17 cellular contexts compared by ENCODE assay signal in genomic region chr22:28103596-28103995, GRCh38.
DNase-seq lines count a peak whose midpoint lies in the region; ATAC-seq and TF ChIP-seq lines count a peak whose summit lies in the region.
"Had no signal": no experiment of that assay in that cellular context is flagged by ENCODE, and none has a peak within 500 bp of the region (broad histone marks: within the 10 kb centered on the region; RNA-seq: fewer than 3 reads in every experiment).

No MANE protein-coding gene starts in this region.

- no peaks in the 10 kb centered on the region for H3K27me3 Mint-ChIP-seq in dendritic cell treated with granulocyte-macrophage colony-stimulating factor and Interleukin-4, amounts not matched to agents 40 ng/mL and 50 ng/mL, for 4 days
- no peaks in the 10 kb centered on the region for H3K27me3 Mint-ChIP-seq in Caco-2 (ENCODE audit: insufficient read depth, unreplicated experiment)

- no TSS peak for BruUV-seq in Caco-2 (replicated peaks; lab: Mats Ljungman, UMichigan)
- BruUV-seq in PC-9 (replicated peaks; lab: Mats Ljungman, UMichigan), result no TSS peak

- H3K4me2 ChIP-seq in PC-9, result no peak overlapping the region

- H3K36me3 ChIP-seq in left lung, result peaks cover 0 to 25% of the 10 kb centered on the region in 2 donors
- H3K36me3 ChIP-seq in upper lobe of right lung, result peaks cover 26% of the 10 kb centered on the region
- H3K36me3 ChIP-seq in Caco-2 (ENCODE audit: control insufficient read depth, insufficient read depth, low read length), result no peaks in the 10 kb centered on the region
- H3K36me3 ChIP-seq in PC-9 (ENCODE audit: low read depth), result no peaks in the 10 kb centered on the region
- H3K36me3 ChIP-seq: BLaER1 treated with 17β-estradiol and CSF1 and Interleukin-3, amounts not matched to agents 10 nM and 100 nM had no signal

- H3K4me3 Mint-ChIP-seq in dendritic cell treated with granulocyte-macrophage colony-stimulating factor and Interleukin-4, amounts not matched to agents 40 ng/mL and 50 ng/mL, for 4 days, result no peak overlapping the region
- H3K4me3 Mint-ChIP-seq in Caco-2 (ENCODE audit: unreplicated experiment), result no peak overlapping the region

- peaks cover 15% of the 10 kb centered on the region for H3K4me1 Mint-ChIP-seq in dendritic cell treated with granulocyte-macrophage colony-stimulating factor and Interleukin-4, amounts not matched to agents 40 ng/mL and 50 ng/mL, for 4 days (ENCODE audit: low read depth)
- H3K4me1 Mint-ChIP-seq in Caco-2 (ENCODE audit: low read depth, unreplicated experiment), result no peaks in the 10 kb centered on the region

- H3K27me3 ChIP-seq in left lung, result no peaks in the 10 kb centered on the region
- H3K27me3 ChIP-seq in upper lobe of right lung, result no peaks in the 10 kb centered on the region
- no peaks in the 10 kb centered on the region for H3K27me3 ChIP-seq in Caco-2 (replicated peaks; ENCODE audit: control insufficient read depth, insufficient read depth, low read length)
- H3K27me3 ChIP-seq in PC-9 (ENCODE audit: insufficient read depth, low read depth), result no peaks in the 10 kb centered on the region
- H3K27me3 ChIP-seq: BLaER1 treated with 17β-estradiol and CSF1 and Interleukin-3, amounts not matched to agents 10 nM and 100 nM had no signal

- intact Hi-C loops in Right ventricle myocardium superior (cut with DNase I) (no loop called here), left cardiac atrium (cut with DNase I) (no loop called here), left lung (cut with DNase I) (no loop called here), upper lobe of right lung (cut with DNase I) (no loop called here), Caco-2 (cut with micrococcal nuclease; ENCODE audit: unreplicated experiment) (no loop called here), PC-9 (cut with micrococcal nuclease; ENCODE audit: unreplicated experiment) (no loop called here)
- intact Hi-C loops in dendritic cell treated with granulocyte-macrophage colony-stimulating factor and Interleukin-4, amounts not matched to agents 40 ng/mL and 50 ng/mL, for 4 days (cut with micrococcal nuclease), result no loop called here

- no peak overlapping the region for H3K4me3 ChIP-seq in left lung
- H3K4me3 ChIP-seq in upper lobe of right lung, result no peak overlapping the region
- H3K4me3 ChIP-seq in Caco-2 (ENCODE audit: low read depth, low read length), result no peak overlapping the region
- H3K4me3 ChIP-seq in PC-9, result no peak overlapping the region
- H3K4me3 ChIP-seq: BLaER1 treated with 17β-estradiol and CSF1 and Interleukin-3, amounts not matched to agents 10 nM and 100 nM; K562 had no signal

- H3K9me3 ChIP-seq in left lung (no peaks in the 10 kb centered on the region), upper lobe of right lung (no peaks in the 10 kb centered on the region), Caco-2 (no peaks in the 10 kb centered on the region), PC-9 (ENCODE audit: insufficient read depth, low read depth) (no peaks in the 10 kb centered on the region)
- H3K9me3 ChIP-seq: BLaER1 treated with 17β-estradiol and CSF1 and Interleukin-3, amounts not matched to agents 10 nM and 100 nM had no signal

- peak overlapping the region; percentile 50 for H3K27ac Mint-ChIP-seq in dendritic cell treated with granulocyte-macrophage colony-stimulating factor and Interleukin-4, amounts not matched to agents 40 ng/mL and 50 ng/mL, for 4 days
- H3K27ac Mint-ChIP-seq in Caco-2 (ENCODE audit: unreplicated experiment), result no peak overlapping the region

- no peaks in the 10 kb centered on the region for H3K9me3 Mint-ChIP-seq in dendritic cell treated with granulocyte-macrophage colony-stimulating factor and Interleukin-4, amounts not matched to agents 40 ng/mL and 50 ng/mL, for 4 days
- no peaks in the 10 kb centered on the region for H3K9me3 Mint-ChIP-seq in Caco-2 (ENCODE audit: unreplicated experiment)

- H3K9me2 ChIP-seq in PC-9 (ENCODE audit: insufficient read depth), result no peaks in the 10 kb centered on the region

- CTCF ChIA-PET in Caco-2 (lab: Charles Lee) (no interaction called here), PC-9 (lab: Charles Lee) (no interaction called here)

- no peak overlapping the region for H2AFZ ChIP-seq in PC-9

- DNase-seq in Right ventricle myocardium superior (no peak), left cardiac atrium (no peak), left lung (no peak), upper lobe of right lung (no peak), Caco-2 (no peak), PC-9 (no peak)
- DNase-seq: 8988T, Calu3, DMS79, NCI-H1092, NCI-H1694 had no signal

- H3K4me1 ChIP-seq in left lung (peaks cover 0 to 9% of the 10 kb centered on the region in 2 donors), upper lobe of right lung (peaks cover 21% of the 10 kb centered on the region), Caco-2 (no peaks in the 10 kb centered on the region), PC-9 (replicated peaks; ENCODE audit: insufficient read depth) (no peaks in the 10 kb centered on the region)

- TF ChIP-seq CTCF in left lung (IDR thresholded peaks at IDR 0.05) (no peak), upper lobe of right lung (IDR thresholded peaks at IDR 0.05) (no peak), Caco-2 (IDR thresholded peaks at IDR 0.05; ENCODE audit: insufficient read depth in 1 of 2, low read depth in 1 of 2, low read length in 1 of 2, severe bottlenecking in 1 of 2, unreplicated experiment in 1 of 2) (no peak), PC-9 (conservative IDR thresholded peaks at IDR 0.05) (no peak)

- POLR2A ChIA-PET in Caco-2 (lab: Charles Lee), result no interaction called here
- POLR2A ChIA-PET in PC-9 (lab: Charles Lee; ENCODE audit: unreplicated experiment), result no interaction called here

- no peaks in the 10 kb centered on the region for H3K36me3 Mint-ChIP-seq in dendritic cell treated with granulocyte-macrophage colony-stimulating factor and Interleukin-4, amounts not matched to agents 40 ng/mL and 50 ng/mL, for 4 days (ENCODE audit: low read depth)
- H3K36me3 Mint-ChIP-seq in Caco-2 (ENCODE audit: insufficient read depth, unreplicated experiment), result no peaks in the 10 kb centered on the region

- H4K20me1 ChIP-seq in PC-9 (ENCODE audit: insufficient read depth), result no peaks in the 10 kb centered on the region
- H4K20me1 ChIP-seq: BLaER1 treated with 17β-estradiol and CSF1 and Interleukin-3, amounts not matched to agents 10 nM and 100 nM had no signal

- no peaks in the 10 kb centered on the region for H3F3A ChIP-seq in PC-9 (ENCODE audit: insufficient read depth, low read depth)

- peak overlapping the region in 1 of 2 donors; percentile 26 for H3K27ac ChIP-seq in left lung
- H3K27ac ChIP-seq in upper lobe of right lung, result peak overlapping the region; percentile 48
- no peak overlapping the region for H3K27ac ChIP-seq in PC-9
- H3K27ac ChIP-seq: HL-60 had no signal

- ATAC-seq in Right ventricle myocardium superior (ENCODE audit: poor library complexity) (peak; percentile 54), left cardiac atrium (no peak), left lung (peak; percentile 35), upper lobe of right lung (no peak), GM21447 (IDR thresholded peaks at IDR 0.05; ENCODE audit: unreplicated experiment) (no peak)
- ATAC-seq: HCT116, K562 had no signal

- no peaks in the 10 kb centered on the region for H3K79me2 ChIP-seq in PC-9 (ENCODE audit: low read depth)

Comparison
In these comparisons a context has a peak if more than half of its experiments do, and no peak if none do; other contexts are left out.
1. ATAC-seq: peak in Right ventricle myocardium superior (single experiment) and left lung (single experiment); none in left cardiac atrium (0 of 2), upper lobe of right lung (single experiment) and GM21447 (single experiment).